Comparison of ENCODE assay signal across 23 cellular contexts in genomic region chr4:2829321-2829932, GRCh38. TPM values are rescaled to one million over a fixed set of nuclear protein-coding genes. Genes with fewer than 3 reads are reported as not detected.
DNase-seq lines count a peak whose midpoint lies in the region; ATAC-seq, FAIRE-seq and TF ChIP-seq lines count a peak whose summit lies in the region.
"Had no signal": no experiment of that assay in that cellular context is flagged by ENCODE, and none has a peak within 500 bp of the region (broad histone marks: within the 10 kb centered on the region; RNA-seq: fewer than 3 reads in every experiment).

No MANE protein-coding gene starts in this region.

- no peaks in the 10 kb centered on the region for H3K36me3 ChIP-seq in prostate gland

- H3K9me3 ChIP-seq in prostate gland: no peaks in the 10 kb centered on the region

- no peak overlapping the region for H3K27ac Mint-ChIP-seq in activated naive CD4-positive, alpha-beta T cell treated with anti-CD3 and anti-CD28 coated beads for 36 hours
- H3K27ac Mint-ChIP-seq: activated CD4-positive, alpha-beta memory T cell treated with anti-CD3 and anti-CD28 coated beads for 36 hours had no signal

- CTCF ChIA-PET in activated naive CD4-positive, alpha-beta T cell treated with anti-CD3 and anti-CD28 coated beads for 36 hours (lab: Charles Lee): interaction anchor here (0.6 kb wide), 1 partner anchor 12 kb away, joined by 3 read pairs; no protein-coding TSS in a partner anchor

- no peak for ATAC-seq in left ventricle myocardium superior
- ATAC-seq in GM21576 (IDR thresholded peaks at IDR 0.05; ENCODE audit: unreplicated experiment): no peak
- no peak for ATAC-seq in GM21447 (IDR thresholded peaks at IDR 0.05; ENCODE audit: unreplicated experiment)
- ATAC-seq: foreskin keratinocyte had no signal

- TF ChIP-seq CTCF in prostate gland (IDR thresholded peaks at IDR 0.05): no peak

- no peak overlapping the region for H3K27ac ChIP-seq in prostate gland
- H3K27ac ChIP-seq: foreskin keratinocyte had no signal

- no peaks in the 10 kb centered on the region for H3K9me3 Mint-ChIP-seq in activated naive CD4-positive, alpha-beta T cell treated with anti-CD3 and anti-CD28 coated beads for 36 hours
- H3K9me3 Mint-ChIP-seq: activated CD4-positive, alpha-beta memory T cell treated with anti-CD3 and anti-CD28 coated beads for 36 hours had no signal

- H3K27me3 Mint-ChIP-seq in activated naive CD4-positive, alpha-beta T cell treated with anti-CD3 and anti-CD28 coated beads for 36 hours (ENCODE audit: low read depth): no peaks in the 10 kb centered on the region
- H3K27me3 Mint-ChIP-seq: activated CD4-positive, alpha-beta memory T cell treated with anti-CD3 and anti-CD28 coated beads for 36 hours had no signal

- intact Hi-C loops in activated naive CD4-positive, alpha-beta T cell treated with anti-CD3 and anti-CD28 coated beads for 36 hours (cut with micrococcal nuclease): no loop called here
- intact Hi-C loops in left ventricle myocardium superior (cut with micrococcal nuclease) (no loop called here), posterior vena cava (cut with DNase I) (loop anchor here in 1 of 2 donors (5.0 kb wide), 1 partner anchor 798 kb away; no protein-coding TSS in a partner anchor), prostate gland (cut with DNase I) (no loop called here)

- TF ChIP-seq POLR2A in GM12892 (IDR thresholded peaks at IDR 0.05; ENCODE audit: low read depth, low read length) (no peak), prostate gland (IDR thresholded peaks at IDR 0.05) (no peak)

- peak; percentile 10 for DNase-seq in activated naive CD4-positive, alpha-beta T cell treated with anti-CD3 and anti-CD28 coated beads, Interleukin-2, amount 50 U/mL, for 16 hours
- no peak for DNase-seq in activated naive CD4-positive, alpha-beta T cell treated with anti-CD3 and anti-CD28 coated beads for 36 hours
- DNase-seq in GM12892 (ENCODE audit: insufficient read length) (peak; percentile 17), left ventricle myocardium superior (peak; percentile 27), posterior vena cava (ENCODE audit: low spot score) (peak; percentile 66), prostate gland (ENCODE audit: low spot score) (no peak)
- DNase-seq: activated CD4-positive, alpha-beta memory T cell treated with anti-CD3 and anti-CD28 coated beads for 36 hours; activated gamma-delta T cell treated with Interleukin-2 at 50 U/mL for 16 hours; activated T-cell treated with anti-CD3 and anti-CD28 coated beads for 4 hours; DMS 273 treated with DMSO at 0.1 percent for 48 hours; erythroblast; foreskin keratinocyte; hippocampal formation; IMR-90; NCI-H1105 treated with DMSO at 0.1 percent for 48 hours; NCI-H2081; occipital lobe; SIG-M5 had no signal

- 92% methylated on average over 16 of the region's 18 CpGs for WGBS in prostate gland

- no peak overlapping the region for H3K4me3 Mint-ChIP-seq in activated naive CD4-positive, alpha-beta T cell treated with anti-CD3 and anti-CD28 coated beads for 36 hours
- H3K4me3 Mint-ChIP-seq: activated CD4-positive, alpha-beta memory T cell treated with anti-CD3 and anti-CD28 coated beads for 36 hours had no signal

- H3K4me3 ChIP-seq in prostate gland: no peak overlapping the region

- no peaks in the 10 kb centered on the region for H3K27me3 ChIP-seq in prostate gland (replicated peaks; ENCODE audit: insufficient read depth)
- H3K27me3 ChIP-seq: foreskin keratinocyte had no signal

- H3K36me3 Mint-ChIP-seq in activated naive CD4-positive, alpha-beta T cell treated with anti-CD3 and anti-CD28 coated beads for 36 hours (ENCODE audit: low read depth): peaks cover 30% of the 10 kb centered on the region

- FAIRE-seq in GM12892 (lab: Jason Lieb, UNC): no peak
- FAIRE-seq: astrocyte, H54, islet of Langerhans had no signal

- H3K4me1 Mint-ChIP-seq in activated naive CD4-positive, alpha-beta T cell treated with anti-CD3 and anti-CD28 coated beads for 36 hours (ENCODE audit: low read depth): peaks cover 2% of the 10 kb centered on the region

- H3K4me1 ChIP-seq in prostate gland (replicated peaks): no peaks in the 10 kb centered on the region
- H3K4me1 ChIP-seq: foreskin keratinocyte had no signal

RNA-seq across cellular contexts. Expression of gene ADD1, which starts 14.2 kb away (rescaled TPM):
- 100 to 1,000 TPM; 165 TPM for total RNA-seq in activated naive CD4-positive, alpha-beta T cell treated with anti-CD3 and anti-CD28 coated beads for 36 hours
- polyA plus RNA-seq in GM12892 (2012; ENCODE audit: missing spikeins): 77.1 TPM
- total RNA-seq in left ventricle myocardium superior (228 TPM), posterior vena cava (100 to 1,000 TPM; 297 to 327 TPM), prostate gland (100 to 1,000 TPM; 164 to 321 TPM)

RNA-seq across cellular contexts. Expression of gene SH3BP2, which starts 36.5 kb away (rescaled TPM):
- 10 to 100 TPM; 45.7 to 47.4 TPM for total RNA-seq in activated naive CD4-positive, alpha-beta T cell treated with anti-CD3 and anti-CD28 coated beads for 36 hours
- 27.8 TPM for polyA plus RNA-seq in GM12892 (2012; ENCODE audit: missing spikeins)
- total RNA-seq in left ventricle myocardium superior (25.6 TPM), posterior vena cava (10 to 100 TPM; 47.8 to 52.4 TPM), prostate gland (10 to 100 TPM; 24.3 to 41.3 TPM)

Comparison
In these comparisons a context has a peak if more than half of its experiments do, and no peak if none do; other contexts are left out.
1. DNase-seq: peak in activated naive CD4-positive, alpha-beta T cell treated with anti-CD3 and anti-CD28 coated beads, Interleukin-2, amount 50 U/mL, for 16 hours (single experiment), GM12892 (single experiment), left ventricle myocardium superior (single experiment) and posterior vena cava (single experiment); none in activated naive CD4-positive, alpha-beta T cell treated with anti-CD3 and anti-CD28 coated beads for 36 hours (single experiment) and prostate gland (single experiment).